ENCODE assay signal across 8 cellular contexts in the genomic region with DNA sequence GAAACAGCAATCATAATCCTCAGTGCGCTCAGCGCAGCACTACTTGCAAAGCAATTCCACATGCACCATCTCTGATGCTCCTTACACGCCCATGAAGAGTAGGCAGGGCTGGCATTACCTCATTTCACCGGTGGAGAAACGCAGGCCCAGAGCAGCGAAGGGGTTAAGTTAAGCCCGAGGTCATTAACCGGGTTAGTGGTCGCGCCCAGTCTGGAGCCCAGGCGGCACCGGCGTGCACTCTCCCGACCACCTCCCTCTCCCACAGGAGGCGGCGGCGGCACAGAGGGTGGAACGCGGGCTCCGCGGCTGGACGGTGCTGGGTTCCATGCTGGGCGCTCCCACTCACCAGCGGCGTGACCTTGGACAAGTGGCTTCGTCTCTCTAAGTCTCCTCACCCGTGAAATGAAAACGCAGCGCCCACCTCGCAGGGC. TPM values are rescaled to one million over a fixed set of nuclear protein-coding genes. Genes with fewer than 3 reads are reported as not detected.
A peak's percentile ranks its signal among the peaks of the same experiment; 100 is the strongest.
DNase-seq lines count a peak whose midpoint lies in the region; ATAC-seq and TF ChIP-seq lines count a peak whose summit lies in the region.

No MANE protein-coding gene starts in this region.

- H3K36me3 ChIP-seq in breast epithelium (no peaks in the 10 kb centered on the region), suprapubic skin (peaks cover 27% of the 10 kb centered on the region)

- intact Hi-C loops in breast epithelium (cut with DNase I; ENCODE audit: low total_unique reads): no loop called here

- TF ChIP-seq EP300 in suprapubic skin (IDR thresholded peaks at IDR 0.05): no peak

- CTCF ChIA-PET in AG04450 (lab: Charles Lee): interaction anchor here (0.7 to 1.0 kb wide), 2 partner anchors 11 to 133 kb away, joined by 3 read pairs; no protein-coding TSS in a partner anchor

- H3K4me1 ChIP-seq in breast epithelium (peaks cover 12 to 31% of the 10 kb centered on the region in 2 donors), suprapubic skin (peaks cover 69% of the 10 kb centered on the region)

- WGBS in suprapubic skin: 3% methylated on average over 8 of the region's 30 CpGs

- peaks cover 3% of the 10 kb centered on the region; the same call in 1 of the 2 replicates for H3K9me3 ChIP-seq in AG04450 (ENCODE audit: control insufficient read depth, insufficient read depth, low read length)
- no peaks in the 10 kb centered on the region for H3K9me3 ChIP-seq in breast epithelium
- H3K9me3 ChIP-seq in suprapubic skin: no peaks in the 10 kb centered on the region

- H3K4me3 ChIP-seq in AG04450 (ENCODE audit: low read depth, low read length) (peak overlapping the region; percentile 90), breast epithelium (peak overlapping the region; percentile 90 to 95 (median 91)), suprapubic skin (peak overlapping the region; percentile 75)

- no peak for TF ChIP-seq CTCF in AG04450 (IDR thresholded peaks at IDR 0.05; ENCODE audit: low read depth, low read length)
- TF ChIP-seq CTCF in breast epithelium (IDR thresholded peaks at IDR 0.05): no peak
- TF ChIP-seq CTCF in suprapubic skin (IDR thresholded peaks at IDR 0.05): no peak

- POLR2A ChIA-PET in AG04450 (lab: Yijun Ruan, JAX): interaction anchor here (1.0 to 1.6 kb wide), 7 partner anchors 8 to 30 kb away, joined by 3 to 9 read pairs (median 6); a partner anchor contains a TSS

- no peaks in the 10 kb centered on the region for H3K27me3 ChIP-seq in AG04450 (ENCODE audit: control insufficient read depth, insufficient read depth, low read length)
- H3K27me3 ChIP-seq in breast epithelium: no peaks in the 10 kb centered on the region
- H3K27me3 ChIP-seq in suprapubic skin: no peaks in the 10 kb centered on the region

- TF ChIP-seq POLR2A in breast epithelium (IDR thresholded peaks at IDR 0.05) (no peak), suprapubic skin (IDR thresholded peaks at IDR 0.05) (no peak)

- DNase-seq in AG04450 (ENCODE audit: low read depth, low spot score) (no peak), MV-4-11 (lab: John Stamatoyannopoulos, UW) (peak; percentile 14), breast epithelium (ENCODE audit: low spot score in 2 of 2) (no peak), left kidney (ENCODE audit: low read depth, low spot score) (peak; percentile 67), suprapubic skin (ENCODE audit: low spot score in 2 of 2) (no peak), HCEC 1CT (no peak), GDM1 (lab: John Stamatoyannopoulos, UW) (no peak)

- H3K27ac ChIP-seq in AG04450 (ENCODE audit: low read depth, low read length) (peak overlapping the region; percentile 61), breast epithelium (peak overlapping the region; percentile 90 to 95), suprapubic skin (peak overlapping the region; percentile 91)

- ATAC-seq in GM19324 (IDR thresholded peaks at IDR 0.05; ENCODE audit: low FRiP score, unreplicated experiment): peak; percentile 3

RNA-seq across cellular contexts. Expression of a gene that starts 0.5 kb away (rescaled TPM):
- 44.1 and 59.9 TPM in 2 replicates for polyA plus RNA-seq in AG04450 (2011; rRNA removed)
- 45.5 and 61.4 TPM in 2 replicates for polyA minus RNA-seq in AG04450 (2011; rRNA and poly(A)+ RNA removed)
- total RNA-seq in breast epithelium (10 to 100 TPM; 45.6 to 63.5 (median 60.0) TPM), suprapubic skin (100 to 1,000 TPM in 2 of 4 donors, 10 to 100 TPM in 2; 76.8 to 102 (median 90.9) TPM)

RNA-seq across cellular contexts. Expression of a gene that starts 3.2 kb away (rescaled TPM):
- polyA plus RNA-seq in AG04450 (2011; rRNA removed): 9.7 and 11.3 TPM in 2 replicates
- polyA minus RNA-seq in AG04450 (2011; rRNA and poly(A)+ RNA removed): 2.3 and 3.9 TPM in 2 replicates
- 10 to 100 TPM; 32.1 to 36.1 (median 35.0) TPM for total RNA-seq in breast epithelium
- 10 to 100 TPM; 32.5 to 50.3 (median 45.7) TPM for total RNA-seq in suprapubic skin

RNA-seq across cellular contexts. Expression of a gene that starts 6.2 kb away (rescaled TPM):
- polyA plus RNA-seq in AG04450 (2011; rRNA removed): 41.6 and 44.6 TPM in 2 replicates
- polyA minus RNA-seq in AG04450 (2011; rRNA and poly(A)+ RNA removed): 44.7 and 64.4 TPM in 2 replicates
- total RNA-seq in breast epithelium (10 to 100 TPM; 47.2 to 58.1 (median 55.1) TPM), suprapubic skin (100 to 1,000 TPM; 126 to 162 (median 134) TPM)

RNA-seq across cellular contexts. Expression of a gene that starts 20.7 kb away (rescaled TPM):
- 40.5 and 41.0 TPM in 2 replicates for polyA plus RNA-seq in AG04450 (2011; rRNA removed)
- 49.9 and 58.5 TPM in 2 replicates for polyA minus RNA-seq in AG04450 (2011; rRNA and poly(A)+ RNA removed)
- total RNA-seq in breast epithelium (100 to 1,000 TPM in 1 of 3 donors, 10 to 100 TPM in 2; 83.2 to 101 (median 92.8) TPM), suprapubic skin (10 to 100 TPM; 31.9 to 78.7 (median 59.7) TPM)

RNA-seq across cellular contexts. Expression of a gene that starts 22.4 kb away (rescaled TPM):
- polyA plus RNA-seq in AG04450 (2011; rRNA removed): 23.8 and 27.2 TPM in 2 replicates
- 26.2 and 30.3 TPM in 2 replicates for polyA minus RNA-seq in AG04450 (2011; rRNA and poly(A)+ RNA removed)
- total RNA-seq in breast epithelium (1 to 10 TPM; 5.2 to 8.8 (median 8.6) TPM), suprapubic skin (10 to 100 TPM in 3 of 4 donors, 1 to 10 TPM in 1; 7.7 to 14.7 (median 13.4) TPM)

Comparison
In these comparisons a context has a peak if more than half of its experiments do, and no peak if none do; other contexts are left out.
1. DNase-seq: peak in MV-4-11 (single experiment) and left kidney (single experiment); none in AG04450 (single experiment), breast epithelium (0 of 2), suprapubic skin (0 of 2), HCEC 1CT (single experiment) and GDM1 (single experiment).
2. Peak in every context shown above with its lines, with median percentiles within 50 percentile points of each other: H3K27ac ChIP-seq and H3K4me3 ChIP-seq.